Comparison of ENCODE assay signal across 10 cellular contexts in genomic region chr1:201531551-201532425, GRCh38. TPM values are rescaled to one million over a fixed set of nuclear protein-coding genes. Genes with fewer than 3 reads are reported as not detected.
DNase-seq lines count a peak whose midpoint lies in the region; ATAC-seq and TF ChIP-seq lines count a peak whose summit lies in the region.
"Had no signal": no experiment of that assay in that cellular context is flagged by ENCODE, and none has a peak within 500 bp of the region (broad histone marks: within the 10 kb centered on the region; RNA-seq: fewer than 3 reads in every experiment).

No MANE protein-coding gene starts in this region.

- intact Hi-C loops in heart left ventricle (cut with DNase I), result loop anchor here in 7 of 10 donors (1.0 to 10.0 kb wide), 7 partner anchors 51 to 453 kb away; partner anchors contain the start of gene RNPEP (in 1 of the 7)
- intact Hi-C loops in CD4-positive, alpha-beta memory T cell (cut with micrococcal nuclease), result no loop called here

- ATAC-seq in heart left ventricle (peak; percentile 24 to 48 (median 34)), thoracic aorta (ENCODE audit: insufficient number of reproducible peaks, low FRiP score, low read depth) (no peak)

- 51 to 58% (median 54%) methylated on average over 9 of the region's 9 CpGs for WGBS in heart left ventricle, 4 donors

- DNase-seq in NB4 (ENCODE audit: low read depth), result peak; percentile 48
- DNase-seq in SK-N-MC (ENCODE audit: low read depth, low spot score), result no peak
- peak in 3 of 5 donors; percentile 57 to 66 (median 65) for DNase-seq in heart left ventricle
- no peak for DNase-seq in thoracic aorta (ENCODE audit: low spot score)
- no peak for DNase-seq in brain microvascular endothelial cell
- DNase-seq in CD4-positive, alpha-beta memory T cell, result no peak
- DNase-seq in activated T-cell treated with anti-CD3 and anti-CD28 coated beads, Interleukin-2, amount 50 U/mL, for 1 hour, result no peak
- DNase-seq: activated B cell treated with CpG ODN at 0.5 μM for 24 hours; stimulated activated CD4-positive, alpha-beta T cell treated with anti-CD3 and anti-CD28 coated beads, Interleukin-15, amount 100 ng/mL, for 24 hours had no signal

- no peak overlapping the region for H3K4me3 ChIP-seq in NB4 (ENCODE audit: low read depth, low read length)
- no peak overlapping the region for H3K4me3 ChIP-seq in SK-N-MC
- H3K4me3 ChIP-seq in heart left ventricle, result peak overlapping the region in 1 of 12 donors; percentile 4
- H3K4me3 ChIP-seq in thoracic aorta, result no peak overlapping the region
- no peak overlapping the region for H3K4me3 ChIP-seq in brain microvascular endothelial cell (ENCODE audit: low read depth, low read length)
- no peak overlapping the region for H3K4me3 ChIP-seq in CD4-positive, alpha-beta memory T cell (ENCODE audit: low read length in 2 of 2)

- peaks cover 0 to 1% (median 0%) of the 10 kb centered on the region in 4 donors for H3K4me1 Mint-ChIP-seq in CD4-positive, alpha-beta memory T cell
- H3K4me1 Mint-ChIP-seq: activated B cell treated with CpG ODN at 0.5 μM for 24 hours had no signal

- no peaks in the 10 kb centered on the region for H3K9me3 ChIP-seq in SK-N-MC (ENCODE audit: low read depth, low read length)
- no peaks in the 10 kb centered on the region for H3K9me3 ChIP-seq in heart left ventricle
- H3K9me3 ChIP-seq in thoracic aorta, result no peaks in the 10 kb centered on the region
- no peaks in the 10 kb centered on the region for H3K9me3 ChIP-seq in CD4-positive, alpha-beta memory T cell (ENCODE audit: control insufficient read depth in 1 of 2, low read length in 2 of 2)

- peaks cover 11 to 16% of the 10 kb centered on the region in 2 donors for H3K27me3 Mint-ChIP-seq in CD4-positive, alpha-beta memory T cell

- H3K4me1 ChIP-seq in heart left ventricle (peaks cover 4 to 56% (median 41%) of the 10 kb centered on the region in 12 donors), thoracic aorta (ENCODE audit: control insufficient read depth in 1 of 2, low read depth in 2 of 2) (peaks cover 36 to 59% of the 10 kb centered on the region in 2 donors)
- H3K4me1 ChIP-seq in CD4-positive, alpha-beta memory T cell (ENCODE audit: insufficient read depth, low read length), result no peaks in the 10 kb centered on the region

- no peak for TF ChIP-seq CTCF in NB4 (IDR thresholded peaks at IDR 0.05; ENCODE audit: low read depth, low read length)
- TF ChIP-seq CTCF in heart left ventricle (IDR thresholded peaks at IDR 0.05), result no peak
- TF ChIP-seq CTCF in thoracic aorta (IDR thresholded peaks at IDR 0.05), result no peak
- no peak for TF ChIP-seq CTCF in brain microvascular endothelial cell (IDR thresholded peaks at IDR 0.05; ENCODE audit: low read depth, low read length, missing control alignments)

- no peaks in the 10 kb centered on the region for H3K36me3 ChIP-seq in SK-N-MC (ENCODE audit: insufficient read depth, low read length)
- H3K36me3 ChIP-seq in heart left ventricle, result no peaks in the 10 kb centered on the region
- no peaks in the 10 kb centered on the region for H3K36me3 ChIP-seq in thoracic aorta
- no peaks in the 10 kb centered on the region for H3K36me3 ChIP-seq in brain microvascular endothelial cell (replicated peaks)
- no peaks in the 10 kb centered on the region for H3K36me3 ChIP-seq in CD4-positive, alpha-beta memory T cell (ENCODE audit: insufficient read depth, low read length)

- no peak overlapping the region for H3K4me3 Mint-ChIP-seq in CD4-positive, alpha-beta memory T cell
- H3K4me3 Mint-ChIP-seq: activated B cell treated with CpG ODN at 0.5 μM for 24 hours; activated naive CD8-positive, alpha-beta T cell had no signal

- TF ChIP-seq POLR2A in NB4 (IDR thresholded peaks at IDR 0.05; ENCODE audit: extremely low read depth, insufficient read length), result no peak
- TF ChIP-seq POLR2A in heart left ventricle (IDR thresholded peaks at IDR 0.05), result no peak

- H3K27ac ChIP-seq in SK-N-MC (no peak overlapping the region), heart left ventricle (peak overlapping the region; percentile 25 to 86 (median 64)), thoracic aorta (peak overlapping the region; percentile 34 to 67), brain microvascular endothelial cell (no peak overlapping the region)
- no peak overlapping the region for H3K27ac ChIP-seq in CD4-positive, alpha-beta memory T cell (ENCODE audit: low read depth, low read length)

- no peak overlapping the region for H3K27ac Mint-ChIP-seq in CD4-positive, alpha-beta memory T cell
- H3K27ac Mint-ChIP-seq: activated B cell treated with CpG ODN at 0.5 μM for 24 hours; activated naive CD8-positive, alpha-beta T cell had no signal

- peaks cover 0 to 3% (median 0%) of the 10 kb centered on the region in 8 donors for H3K9me3 Mint-ChIP-seq in CD4-positive, alpha-beta memory T cell
- H3K9me3 Mint-ChIP-seq: activated B cell treated with CpG ODN at 0.5 μM for 24 hours had no signal

- H3K36me3 Mint-ChIP-seq in CD4-positive, alpha-beta memory T cell, result peaks cover 21 to 53% of the 10 kb centered on the region in 2 donors

- no peaks in the 10 kb centered on the region for H3K27me3 ChIP-seq in heart left ventricle
- no peaks in the 10 kb centered on the region for H3K27me3 ChIP-seq in thoracic aorta (replicated peaks; ENCODE audit: insufficient read depth)
- H3K27me3 ChIP-seq in brain microvascular endothelial cell (replicated peaks), result no peaks in the 10 kb centered on the region
- H3K27me3 ChIP-seq in CD4-positive, alpha-beta memory T cell (ENCODE audit: insufficient read depth, low read length), result no peaks in the 10 kb centered on the region

- in situ Hi-C loops in brain microvascular endothelial cell (cut with HindIII; ENCODE audit: low pct_ligation_motif_present, low sequenced_read_pairs), result no loop called here

- POLR2A ChIA-PET in CD4-positive, alpha-beta memory T cell (lab: Charles Lee; ENCODE audit: partially characterized antibody), result no interaction called here

- CTCF ChIA-PET in CD4-positive, alpha-beta memory T cell (lab: Charles Lee; ENCODE audit: partially characterized antibody), result interaction anchor here (0.7 to 3.1 kb wide), 3 partner anchors 19 to 50 kb away, joined by 3 to 8 read pairs (median 7); no protein-coding TSS in a partner anchor

- peak overlapping the region; percentile 2 for H3K9ac ChIP-seq in SK-N-MC (ENCODE audit: insufficient read length)

RNA-seq across cellular contexts. Expression of gene NAV1, which starts 7.1 kb away (rescaled TPM):
- total RNA-seq in heart left ventricle, result 100 to 1,000 TPM in 1 of 9 donors, 10 to 100 TPM in 8; 58.0 to 107 (median 85.0) TPM
- 10 to 100 TPM; 30.5 to 37.6 TPM for polyA plus RNA-seq in heart left ventricle
- total RNA-seq in thoracic aorta, result 100 to 1,000 TPM; 126 to 255 TPM
- total RNA-seq in CD4-positive, alpha-beta memory T cell, result 1 to 10 TPM; 4.7 TPM
- polyA plus RNA-seq in CD4-positive, alpha-beta memory T cell, result 1 to 10 TPM in 1 of 2 donors, under 1 TPM in 1; 0.29 to 2.8 TPM

RNA-seq across cellular contexts. Expression of gene CSRP1, which starts 24.9 kb away (rescaled TPM):
- 100 to 1,000 TPM in 2 of 9 donors, 10 to 100 TPM in 7; 35.8 to 325 (median 78.6) TPM for total RNA-seq in heart left ventricle
- 10 to 100 TPM; 46.6 to 81.7 TPM for polyA plus RNA-seq in heart left ventricle
- total RNA-seq in thoracic aorta, result 1,000 to 10,000 TPM; 2,051 to 3,060 TPM
- total RNA-seq in CD4-positive, alpha-beta memory T cell, result 10 to 100 TPM; 34.2 to 36.0 TPM
- polyA plus RNA-seq in CD4-positive, alpha-beta memory T cell, result 10 to 100 TPM; 74.6 to 79.3 TPM

Comparison
In these comparisons a context has a peak if more than half of its experiments do, and no peak if none do; other contexts are left out.
1. DNase-seq: peak in NB4 (single experiment) and heart left ventricle (3 of 5); none in SK-N-MC (single experiment), thoracic aorta (single experiment), brain microvascular endothelial cell (single experiment), CD4-positive, alpha-beta memory T cell (0 of 5) and activated T-cell treated with anti-CD3 and anti-CD28 coated beads, Interleukin-2, amount 50 U/mL, for 1 hour (single experiment).
2. H3K27ac ChIP-seq: peak in heart left ventricle (12 of 12) and thoracic aorta (2 of 2); none in SK-N-MC (single experiment), brain microvascular endothelial cell (single experiment) and CD4-positive, alpha-beta memory T cell (single experiment).
3. RNA of gene NAV1, which starts 7.1 kb away (total RNA-seq): 126 to 255 TPM in thoracic aorta and 58.0 to 107 TPM in heart left ventricle; 4.7 TPM in CD4-positive, alpha-beta memory T cell; every median in the first group is over 10 times any median in the second.
4. RNA of gene CSRP1, which starts 24.9 kb away (total RNA-seq): 2,051 to 3,060 TPM in thoracic aorta; 35.8 to 325 TPM in heart left ventricle and 34.2 to 36.0 TPM in CD4-positive, alpha-beta memory T cell; every median in the first group is over 4 times any median in the second.